In genomic region chr12:101839324-101840283, GRCh38 we compare ENCODE assay signal across 8 cellular contexts. TPM values are rescaled to one million over a fixed set of nuclear protein-coding genes. Genes with fewer than 3 reads are reported as not detected.
DNase-seq lines count a peak whose midpoint lies in the region; ATAC-seq and TF ChIP-seq lines count a peak whose summit lies in the region.

No MANE protein-coding gene starts in this region.

- H3K27me3 ChIP-seq in BE2C: no peaks in the 10 kb centered on the region
- H3K27me3 ChIP-seq in left lung: no peaks in the 10 kb centered on the region

- TF ChIP-seq CTCF in BE2C (IDR thresholded peaks at IDR 0.05; ENCODE audit: low read depth, low read length): peak; percentile 88
- TF ChIP-seq CTCF in left lung (IDR thresholded peaks at IDR 0.05): peak; percentile 76 to 84

- intact Hi-C loops in left lung (cut with DNase I): loop anchor here (5.0 to 10.0 kb wide), 3 partner anchors 65 to 425 kb away; no protein-coding TSS in a partner anchor

- H3K4me1 ChIP-seq in BE2C (no peaks in the 10 kb centered on the region), left lung (peaks cover 0 to 11% of the 10 kb centered on the region in 2 donors)

- H3K4me3 ChIP-seq in BE2C (ENCODE audit: low read depth, low read length): no peak overlapping the region
- H3K4me3 ChIP-seq in left lung: no peak overlapping the region

- H3K36me3 ChIP-seq in BE2C: no peaks in the 10 kb centered on the region
- H3K36me3 ChIP-seq in left lung: no peaks in the 10 kb centered on the region

- no peak overlapping the region for H3K27ac ChIP-seq in caudate nucleus (ENCODE audit: low read depth, low read length)
- H3K27ac ChIP-seq in left lung: no peak overlapping the region

- DNase-seq in BE2C (peak; percentile 60), NCI-H1105 treated with DMSO at 0.1 percent for 48 hours (lab: John Stamatoyannopoulos, UW) (peak; percentile 42), caudate nucleus (lab: John Stamatoyannopoulos, UW) (peak in 38 of 61 donors; percentile 1 to 78 (median 26)), left lung (peak in 1 of 2 donors; percentile 46)
- DNase-seq in activated CD4-positive, CD25-positive, alpha-beta regulatory T cell (lab: John Stamatoyannopoulos, UW): peak; percentile 12 to 63 (median 46)
- DNase-seq in stimulated activated CD4-positive, alpha-beta T cell treated with anti-CD3 and anti-CD28 coated beads, TNF-alpha, amount 100 ng/mL, for 4 hours (ENCODE audit: low read depth in 3 of 3): peak; percentile 26 to 64 (median 50)

- H3K9me3 ChIP-seq in BE2C (no peaks in the 10 kb centered on the region), left lung (no peaks in the 10 kb centered on the region)

- ATAC-seq in GM18867 (IDR thresholded peaks at IDR 0.05; ENCODE audit: unreplicated experiment) (peak; percentile 68), left lung (peak; percentile 92), GM19397 (IDR thresholded peaks at IDR 0.05; ENCODE audit: unreplicated experiment) (no peak)

RNA-seq across cellular contexts. Expression of gene GNPTAB, which starts 8.8 kb away (rescaled TPM):
- polyA plus RNA-seq in BE2C (2012; ENCODE audit: insufficient read depth, insufficient read length, low read depth): 5.1 TPM
- 10 to 100 TPM; 64.8 to 68.9 TPM for total RNA-seq in left lung

RNA-seq across cellular contexts. Expression of gene DRAM1, which starts 37.8 kb away (rescaled TPM):
- polyA plus RNA-seq in BE2C (2012; ENCODE audit: insufficient read depth, insufficient read length, low read depth): not detected
- 100 to 1,000 TPM; 115 to 167 TPM for total RNA-seq in left lung
